ENCODE assay signal across 9 cellular contexts in genomic region chr21:34639882-34640788, GRCh38. TPM values are rescaled to one million over a fixed set of nuclear protein-coding genes. Genes with fewer than 3 reads are reported as not detected.
A peak's percentile ranks its signal among the peaks of the same experiment; 100 is the strongest.
DNase-seq lines count a peak whose midpoint lies in the region; ATAC-seq, FAIRE-seq and TF ChIP-seq lines count a peak whose summit lies in the region.
"Had no signal": no experiment of that assay in that cellular context is flagged by ENCODE, and none has a peak within 500 bp of the region (broad histone marks: within the 10 kb centered on the region; RNA-seq: fewer than 3 reads in every experiment).

No MANE protein-coding gene starts in this region.

- H3K36me3 ChIP-seq in GM23248 (ENCODE audit: low read depth) (no peaks in the 10 kb centered on the region), left lung (no peaks in the 10 kb centered on the region), kidney (ENCODE audit: control insufficient read depth in 1 of 2, insufficient read depth in 2 of 2, low read length in 2 of 2) (no peaks in the 10 kb centered on the region)

- H3K9me2 ChIP-seq in GM23248 (ENCODE audit: insufficient read depth): no peaks in the 10 kb centered on the region

- no peak overlapping the region for H2AFZ ChIP-seq in GM23248

- H3K79me2 ChIP-seq in GM23248 (ENCODE audit: insufficient read depth): no peaks in the 10 kb centered on the region

- DNase-seq in Daoy (ENCODE audit: low read depth) (peak; percentile 49), GM23248 (peak; percentile 47), left lung (no peak), kidney glomerular epithelial cell (lab: John Stamatoyannopoulos, UW) (no peak), NCI-H446 treated with DMSO at 0.1 percent for 48 hours (lab: John Stamatoyannopoulos, UW) (no peak), pons (ENCODE audit: low spot score) (no peak), kidney (no peak)
- DNase-seq in activated CD4-positive, alpha-beta T cell treated with anti-CD3 and anti-CD28 coated beads for 48 hours: peak; percentile 62

- peaks cover 15% of the 10 kb centered on the region for H3K4me1 ChIP-seq in GM23248 (ENCODE audit: insufficient read depth)
- H3K4me1 ChIP-seq in left lung: peaks cover 0 to 9% of the 10 kb centered on the region in 2 donors
- H3K4me1 ChIP-seq in kidney (ENCODE audit: control insufficient read depth in 1 of 2, insufficient read depth in 1 of 2, low read depth in 1 of 2, low read length in 2 of 2): no peaks in the 10 kb centered on the region

- H3K4me2 ChIP-seq in GM23248 (ENCODE audit: unreplicated experiment): peak overlapping the region; percentile 49

- H3K4me3 ChIP-seq in GM23248 (peak overlapping the region; percentile 32), left lung (peak overlapping the region in 1 of 2 donors; percentile 4), kidney (ENCODE audit: low read length in 2 of 2) (no peak overlapping the region)

- ATAC-seq in left lung: peak; percentile 34

- in situ Hi-C loops in GM23248 (cut with MboI): loop anchor here (10.0 to 25.0 kb wide), 3 partner anchors 55 to 728 kb away; partner anchors contain the start of gene ATP5PO

- H4K20me1 ChIP-seq in GM23248 (ENCODE audit: insufficient read depth): no peaks in the 10 kb centered on the region

- H3K27me3 ChIP-seq in GM23248 (replicated peaks; ENCODE audit: insufficient read depth) (peaks cover 19% of the 10 kb centered on the region; the same call in 1 of the 2 replicates), left lung (no peaks in the 10 kb centered on the region)

- H3K9ac ChIP-seq in GM23248 (no peak overlapping the region), kidney (ENCODE audit: low read length in 2 of 2) (no peak overlapping the region)

- H3K9me3 ChIP-seq in GM23248 (ENCODE audit: low read depth) (no peaks in the 10 kb centered on the region), left lung (no peaks in the 10 kb centered on the region), kidney (ENCODE audit: control insufficient read depth in 1 of 2, low read length in 2 of 2) (no peaks in the 10 kb centered on the region)

- WGBS in GM23248 (ENCODE audit: low coverage in 1 of 2, low lambda C conversion rate in 2 of 2, missing lambda C conversion rate in 2 of 2), 2 experiments: 43 to 47% methylated on average over 9 of the region's 9 CpGs

- peaks cover 15% of the 10 kb centered on the region; the same call in 1 of the 2 replicates for H3F3A ChIP-seq in GM23248 (ENCODE audit: insufficient read depth)

- no peak for FAIRE-seq in kidney (lab: Jason Lieb, UNC)
- FAIRE-seq: colon had no signal

- TF ChIP-seq CTCF in left lung (IDR thresholded peaks at IDR 0.05): no peak
- no peak for TF ChIP-seq CTCF in kidney (IDR thresholded peaks at IDR 0.05; ENCODE audit: borderline replicate concordance, extremely low read depth, insufficient read depth)

- intact Hi-C loops in left lung (cut with DNase I): no loop called here
- intact Hi-C loops in kidney (cut with DNase I): no loop called here

- H3K27ac ChIP-seq in GM23248: no peak overlapping the region
- no peak overlapping the region for H3K27ac ChIP-seq in left lung
- no peak overlapping the region for H3K27ac ChIP-seq in kidney (ENCODE audit: low read depth in 2 of 2, low read length in 2 of 2)

RNA-seq across cellular contexts. Expression of gene RCAN1, which starts 25.2 kb away (rescaled TPM):
- total RNA-seq in Daoy (2014; rRNA removed; shearing (Covaris generic)): 66.9 and 71.9 TPM in 2 replicates
- 65.9 and 74.1 TPM in 2 replicates for total RNA-seq in GM23248 (2014; rRNA removed; shearing (Covaris generic))
- polyA plus RNA-seq in GM23248 (2016; fragmentation: Nextera tagmentation; extraction: Ambion mirVana) (76.3 and 77.3 TPM in 2 replicates), kidney (ENCODE audit: insufficient read depth, low read depth, low replicate concordance) (55.3 TPM)
- total RNA-seq in left lung (10 to 100 TPM; 29.8 to 62.6 TPM), kidney (31.3 TPM)

RNA-seq across cellular contexts. Expression of gene CLIC6, which starts 28.7 kb away (rescaled TPM):
- total RNA-seq in Daoy (2014; rRNA removed; shearing (Covaris generic)): 2.1 and 3.1 TPM in 2 replicates
- total RNA-seq in GM23248 (2014; rRNA removed; shearing (Covaris generic)): not detected in 2 replicates
- 0.08 TPM in 1 of 2 replicates, not detected in the other for polyA plus RNA-seq in GM23248 (2016; fragmentation: Nextera tagmentation; extraction: Ambion mirVana)
- total RNA-seq in left lung: 10 to 100 TPM; 21.0 to 21.2 TPM
- 10.1 TPM for total RNA-seq in kidney
- polyA plus RNA-seq in kidney (ENCODE audit: insufficient read depth, low read depth, low replicate concordance): 2.1 TPM

Comparison
In these comparisons a context has a peak if more than half of its experiments do, and no peak if none do; other contexts are left out.
1. DNase-seq: peak in Daoy (single experiment), GM23248 (single experiment) and activated CD4-positive, alpha-beta T cell treated with anti-CD3 and anti-CD28 coated beads for 48 hours (single experiment); none in left lung (0 of 2), kidney glomerular epithelial cell (single experiment), NCI-H446 treated with DMSO at 0.1 percent for 48 hours (single experiment), pons (single experiment) and kidney (single experiment).